Comparison of ENCODE assay signal across 9 cellular contexts in the genomic region with DNA sequence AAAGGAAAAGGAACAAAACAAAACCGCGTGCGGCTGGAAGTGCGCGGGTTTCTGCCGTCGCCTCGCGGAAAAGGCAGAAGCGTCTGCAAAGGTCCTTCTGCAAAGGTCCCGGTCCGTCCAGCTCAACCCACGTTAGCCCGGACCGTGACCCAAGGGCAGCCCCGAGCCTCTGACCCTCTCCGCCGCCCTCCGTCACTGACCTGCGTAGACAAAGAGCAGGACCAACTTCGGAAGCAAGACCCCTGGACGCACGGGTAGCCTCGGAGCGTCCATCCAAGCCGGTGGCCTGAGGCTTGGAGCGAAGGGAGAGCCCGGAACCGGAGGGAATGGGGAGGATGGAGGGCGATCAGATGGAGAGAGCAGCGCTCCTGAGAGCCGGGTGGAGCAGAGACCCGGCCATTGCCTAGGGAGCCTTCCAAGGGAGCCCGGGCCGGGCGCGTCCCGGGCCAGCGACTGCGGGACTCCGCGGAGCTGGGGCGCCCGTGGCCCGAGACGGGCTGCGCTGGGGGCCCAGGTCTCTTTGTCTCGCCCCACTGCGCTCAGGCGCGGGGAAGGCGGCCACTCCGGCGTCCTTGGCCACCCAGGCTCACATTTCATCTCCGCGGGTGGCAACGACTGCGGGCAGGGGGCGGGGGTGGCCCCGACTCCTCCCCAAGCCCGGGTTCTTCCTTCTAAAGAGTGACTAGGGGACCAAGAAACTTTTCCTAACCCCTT. TPM values are rescaled to one million over a fixed set of nuclear protein-coding genes. Genes with fewer than 3 reads are reported as not detected.
DNase-seq lines count a peak whose midpoint lies in the region; ATAC-seq and TF ChIP-seq lines count a peak whose summit lies in the region.
"Had no signal": no experiment of that assay in that cellular context is flagged by ENCODE, and none has a peak within 500 bp of the region (broad histone marks: within the 10 kb centered on the region; RNA-seq: fewer than 3 reads in every experiment).

A gene (minus strand): TSS at position 619 of the 714 bp plus-strand sequence. CDS start 346 bp downstream, at position 273.

- no peak within 1 kb of the TSS for H3K4me3 ChIP-seq in SK-N-SH (ENCODE audit: low read depth in 2 of 2, low read length in 1 of 2)
- H3K4me3 ChIP-seq in mucosa of descending colon, result no peak within 1 kb of the TSS

- POLR2A ChIA-PET in SK-N-SH (lab: Yijun Ruan, JAX), result no interaction called here

- peaks cover 15% of the 10 kb centered on the region for H3K4me1 Mint-ChIP-seq in type B pancreatic cell (ENCODE audit: unreplicated experiment)

- no peak for TF ChIP-seq RAD21 in SK-N-SH (IDR thresholded peaks at IDR 0.05; ENCODE audit: low read length)

- peaks cover 21% of the 10 kb centered on the region for H3K9me3 Mint-ChIP-seq in type B pancreatic cell

- H3K27me3 ChIP-seq in SK-N-SH (ENCODE audit: insufficient read depth), result no peaks in the 10 kb centered on the region

- no peak for TF ChIP-seq EP300 in SK-N-SH (IDR thresholded peaks at IDR 0.05; ENCODE audit: borderline replicate concordance in 1 of 2, low read depth in 1 of 2, low read length in 1 of 2)

- TF ChIP-seq CTCF in SK-N-SH (IDR thresholded peaks at IDR 0.05) (no peak), mucosa of descending colon (IDR thresholded peaks at IDR 0.05) (no peak), type B pancreatic cell (conservative IDR thresholded peaks at IDR 0.05) (no peak)

- ATAC-seq in SK-N-SH treated with all-trans-retinoic acid at 6 μM for 48 hours (no peak), esophagus mucosa (peak; percentile 58), mucosa of descending colon (no peak), HG03025 (IDR thresholded peaks at IDR 0.05; ENCODE audit: low FRiP score, unreplicated experiment) (no peak)

- no peak within 1 kb of the TSS for H3K27ac ChIP-seq in SK-N-SH (ENCODE audit: low read depth in 2 of 2, low read length in 1 of 2)

- H3K4me3 Mint-ChIP-seq in type B pancreatic cell, result peak within 1 kb of the TSS; percentile 91

- no peaks in the 10 kb centered on the region for H3F3A ChIP-seq in SK-N-SH (replicated peaks; ENCODE audit: insufficient read depth)

- no peak within 1 kb of the TSS for H3K9ac ChIP-seq in SK-N-SH

- intact Hi-C loops in mucosa of descending colon (cut with DNase I, micrococcal nuclease), result no loop called here

- H4K20me1 ChIP-seq in SK-N-SH (ENCODE audit: insufficient read depth), result no peaks in the 10 kb centered on the region

- H3K79me2 ChIP-seq in SK-N-SH (ENCODE audit: insufficient read depth), result no peaks in the 10 kb centered on the region

- H3K9me3 ChIP-seq in SK-N-SH (no peaks in the 10 kb centered on the region), mucosa of descending colon (no peaks in the 10 kb centered on the region)

- H3K27me3 Mint-ChIP-seq in type B pancreatic cell, result peaks cover 15% of the 10 kb centered on the region

- H3K9me2 ChIP-seq in SK-N-SH, result no peaks in the 10 kb centered on the region

- H3K4me2 ChIP-seq in SK-N-SH, result no peak within 1 kb of the TSS

- 72% methylated on average over 29 of the region's 61 CpGs for WGBS in SK-N-SH (ENCODE audit: low lambda C conversion rate)

- no peak within 1 kb of the TSS for H2AFZ ChIP-seq in SK-N-SH (ENCODE audit: low read depth)

- DNase-seq in SK-N-SH, result peak; percentile 9
- peak in 2 of 3 donors; percentile 16 to 49 for DNase-seq in mucosa of descending colon
- DNase-seq in type B pancreatic cell (ENCODE audit: extremely low spot score, unreplicated experiment), result peak; percentile 81
- DNase-seq in SHP77 treated with DMSO at 0.1 percent for 48 hours (lab: John Stamatoyannopoulos, UW), result no peak
- no peak for DNase-seq in amniotic stem cell (lab: John Stamatoyannopoulos, UW)
- DNase-seq: activated naive CD4-positive, alpha-beta T cell treated with anti-CD3 and anti-CD28 coated beads, Interleukin-2, amount 50 U/mL, for 16 hours had no signal

- peak within 1 kb of the TSS; percentile 81 for H3K27ac Mint-ChIP-seq in type B pancreatic cell

- H3K4me1 ChIP-seq in SK-N-SH (ENCODE audit: control insufficient read depth in 1 of 2, insufficient read depth in 2 of 2, low read depth in 1 of 2, low read length in 1 of 2) (no peaks in the 10 kb centered on the region), mucosa of descending colon (ENCODE audit: low read depth) (no peaks in the 10 kb centered on the region)

- peaks cover 27% of the 10 kb centered on the region for H3K36me3 Mint-ChIP-seq in type B pancreatic cell

- H3K36me3 ChIP-seq in SK-N-SH (replicated peaks in 1 of 2; ENCODE audit: control insufficient read depth in 1 of 2, insufficient read depth in 2 of 2, low read length in 1 of 2), result no peaks in the 10 kb centered on the region
- no peaks in the 10 kb centered on the region for H3K36me3 ChIP-seq in mucosa of descending colon (ENCODE audit: low read depth)

- CTCF ChIA-PET in SK-N-SH (lab: Yijun Ruan, JAX), result no interaction called here

TF ChIP-seq in SK-N-SH, 30 proteins besides CTCF, POLR2A, EP300 and RAD21 (continues in another document):
- no peak for TF ChIP-seq MXI1 (IDR thresholded peaks at IDR 0.05; ENCODE audit: low read depth, low read length)
- TF ChIP-seq, protein P1, sequence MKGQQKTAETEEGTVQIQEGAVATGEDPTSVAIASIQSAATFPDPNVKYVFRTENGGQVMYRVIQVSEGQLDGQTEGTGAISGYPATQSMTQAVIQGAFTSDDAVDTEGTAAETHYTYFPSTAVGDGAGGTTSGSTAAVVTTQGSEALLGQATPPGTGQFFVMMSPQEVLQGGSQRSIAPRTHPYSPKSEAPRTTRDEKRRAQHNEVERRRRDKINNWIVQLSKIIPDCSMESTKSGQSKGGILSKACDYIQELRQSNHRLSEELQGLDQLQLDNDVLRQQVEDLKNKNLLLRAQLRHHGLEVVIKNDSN (IDR thresholded peaks at IDR 0.05; ENCODE audit: borderline replicate concordance, low read depth), result no peak
- TF ChIP-seq NRF1 (IDR thresholded peaks at IDR 0.05; ENCODE audit: low read depth, low read length), result no peak
- no peak for TF ChIP-seq GATA2 (CRISPR knock-in tag; IDR thresholded peaks at IDR 0.05)
- TF ChIP-seq TAF1 (IDR thresholded peaks at IDR 0.05; ENCODE audit: borderline replicate concordance, low read depth, low read length), result no peak
- TF ChIP-seq, protein P2, sequence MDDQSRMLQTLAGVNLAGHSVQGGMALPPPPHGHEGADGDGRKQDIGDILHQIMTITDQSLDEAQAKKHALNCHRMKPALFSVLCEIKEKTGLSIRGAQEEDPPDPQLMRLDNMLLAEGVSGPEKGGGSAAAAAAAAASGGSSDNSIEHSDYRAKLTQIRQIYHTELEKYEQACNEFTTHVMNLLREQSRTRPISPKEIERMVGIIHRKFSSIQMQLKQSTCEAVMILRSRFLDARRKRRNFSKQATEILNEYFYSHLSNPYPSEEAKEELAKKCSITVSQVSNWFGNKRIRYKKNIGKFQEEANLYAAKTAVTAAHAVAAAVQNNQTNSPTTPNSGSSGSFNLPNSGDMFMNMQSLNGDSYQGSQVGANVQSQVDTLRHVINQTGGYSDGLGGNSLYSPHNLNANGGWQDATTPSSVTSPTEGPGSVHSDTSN (IDR thresholded peaks at IDR 0.05), result no peak
- TF ChIP-seq FOXJ3 (CRISPR knock-in tag; IDR thresholded peaks at IDR 0.05), result no peak
- no peak for TF ChIP-seq RFX5 (IDR thresholded peaks at IDR 0.05; ENCODE audit: low read length)
- no peak for TF ChIP-seq NFIC (IDR thresholded peaks at IDR 0.05; ENCODE audit: borderline replicate concordance)
- TF ChIP-seq, protein P3, sequence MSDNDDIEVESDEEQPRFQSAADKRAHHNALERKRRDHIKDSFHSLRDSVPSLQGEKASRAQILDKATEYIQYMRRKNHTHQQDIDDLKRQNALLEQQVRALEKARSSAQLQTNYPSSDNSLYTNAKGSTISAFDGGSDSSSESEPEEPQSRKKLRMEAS (IDR thresholded peaks at IDR 0.05; ENCODE audit: low read depth), result no peak
- no peak for TF ChIP-seq POLR2AphosphoS5 (IDR thresholded peaks at IDR 0.05; ENCODE audit: low read depth, low read length)

TF ChIP-seq in SK-N-SH treated with all-trans-retinoic acid at 6 μM for 48 hours, 23 proteins besides CTCF, POLR2A, EP300 and RAD21:
- TF ChIP-seq OSR1 (CRISPR knock-in tag; IDR thresholded peaks at IDR 0.05) (no peak), TCF4 (CRISPR knock-in tag; IDR thresholded peaks at IDR 0.05; ENCODE audit: borderline replicate concordance) (no peak)
TF ChIP-seq in SK-N-SH treated with all-trans-retinoic acid at 6 μM for 48 hours: peak in this region for 0.

RNA-seq across cellular contexts. Expression of the gene that starts here (rescaled TPM):
- not detected in 2 replicates for polyA plus RNA-seq in SK-N-SH (2012; rRNA removed)
- polyA plus RNA-seq in SK-N-SH (2012; cell fraction: cytosol; rRNA removed), result not detected in 2 replicates
- not detected in 2 replicates for polyA plus RNA-seq in SK-N-SH (2012; cell fraction: nucleus; rRNA removed)
- 4.6 TPM for total RNA-seq in esophagus mucosa
- total RNA-seq in mucosa of descending colon, result 1 to 10 TPM; 4.3 to 5.9 (median 5.2) TPM
- total RNA-seq in type B pancreatic cell (ENCODE audit: low replicate concordance), result 5.2 and 21.6 TPM in 2 replicates

Comparison
In these comparisons a context has a peak if more than half of its experiments do, and no peak if none do; other contexts are left out.
1. Peak in DNase-seq in SK-N-SH; RNA of the gene not detected or under 1 TPM.
2. DNase-seq: peak in mucosa of descending colon (2 of 3) and type B pancreatic cell (single experiment); none in SHP77 treated with DMSO at 0.1 percent for 48 hours (single experiment) and amniotic stem cell (single experiment).